Comparison of ENCODE assay signal across 31 cellular contexts in the genomic region with DNA sequence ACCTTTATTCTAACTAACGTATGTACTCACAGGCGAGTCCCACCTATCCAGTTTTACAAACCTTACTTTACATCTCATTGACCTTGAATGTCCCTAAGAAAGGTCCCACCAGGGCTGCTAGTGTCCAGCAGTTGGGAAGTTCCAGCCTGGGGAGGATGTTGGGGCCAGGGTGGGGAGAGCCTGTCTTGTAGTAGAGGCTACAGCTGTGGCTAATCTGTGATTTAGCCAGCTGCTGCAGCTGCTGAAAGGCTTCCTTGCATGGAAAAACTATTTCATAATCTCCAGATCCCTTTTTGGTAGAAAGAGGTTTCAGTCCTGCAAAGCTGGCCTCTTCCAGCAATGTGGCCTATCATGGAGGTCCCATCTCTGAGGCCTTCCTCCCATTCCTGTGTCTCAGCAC. TPM values are rescaled to one million over a fixed set of nuclear protein-coding genes. Genes with fewer than 3 reads are reported as not detected.
"Had no signal": no experiment of that assay in that cellular context is flagged by ENCODE, and none has a peak within 500 bp of the region (broad histone marks: within the 10 kb centered on the region; RNA-seq: fewer than 3 reads in every experiment).

No MANE protein-coding gene starts in this region.

- H3K27ac ChIP-seq: lower lobe of right lung, parathyroid adenoma, thoracic aorta, vagina, VCaP had no signal

- H3K9me3 Mint-ChIP-seq: activated CD4-positive, alpha-beta T cell treated with anti-CD3 and anti-CD28 coated beads, Interleukin-2, amount 10 ng/mL, durations not matched to agents 7 days and 5 days; activated CD8-positive, alpha-beta T cell treated with anti-CD3 and anti-CD28 coated beads for 36 hours; activated naive CD4-positive, alpha-beta T cell treated with anti-CD3 and anti-CD28 coated beads, Interleukin-2, amount 50 U/mL, for 24 hours; activated T-helper 1 cell treated with anti-CD3 and anti-CD28 coated beads, Interleukin-12 subunit alpha, Interleukin-12 subunit beta, Interleukin-2, Interleukin-4 antibody, amounts not matched to agents 30 ng/mL and 10 ng/mL and 1 ng/mL, durations not matched to agents 14 hours and 24 hours and 36 hours; brain; dendritic cell treated with granulocyte-macrophage colony-stimulating factor and Interleukin-4, amounts not matched to agents 40 ng/mL and 50 ng/mL, for 4 days; naive B cell; stimulated activated naive B cell treated with anti-CD40 and anti-IgM and Interleukin-4, amounts not matched to agents 10 μg/mL and 1 μg/mL and 100 μg/mL, for 72 hours; type B pancreatic cell had no signal

- H3K9ac ChIP-seq: parathyroid adenoma had no signal

- H3K4me1 ChIP-seq: lower lobe of right lung, vagina had no signal

- DNase-seq: activated CD4-positive, alpha-beta T cell treated with anti-CD3 and anti-CD28 coated beads, Interleukin-2, amount 10 ng/mL, durations not matched to agents 7 days and 5 days; activated CD4-positive, CD25-positive, alpha-beta regulatory T cell treated with anti-CD3 and anti-CD28 coated beads, Interleukin-2, amount 50 U/mL, for 72 hours; activated CD8-positive, alpha-beta T cell treated with anti-CD3 and anti-CD28 coated beads for 36 hours; activated gamma-delta T cell; aorta; caudate nucleus; effector CD4-positive, alpha-beta T cell; erythroblast; islet precursor cell; left colon; lower lobe of right lung; mesendoderm; naive B cell; nucleus accumbens; stimulated activated CD4-positive, alpha-beta T cell treated with anti-CD3 and anti-CD28 coated beads, Interleukin-15, amount 100 ng/mL, for 24 hours; stimulated activated CD8-positive, alpha-beta memory T cell treated with anti-CD3 and anti-CD28 coated beads, Interleukin-4, amount 100 ng/mL, for 48 hours; stimulated activated naive B cell treated with anti-CD40 and anti-IgM and Interleukin-4, amounts not matched to agents 10 μg/mL and 1 μg/mL and 100 μg/mL, for 72 hours had no signal

- ATAC-seq: activated CD8-positive, alpha-beta T cell treated with anti-CD3 and anti-CD28 coated beads for 36 hours; left colon; sciatic nerve; stimulated activated naive B cell treated with anti-CD40 and anti-IgM and Interleukin-4, amounts not matched to agents 10 μg/mL and 1 μg/mL and 100 μg/mL, for 72 hours had no signal

- H3K4me3 ChIP-seq: lower lobe of right lung, smooth muscle cell, thoracic aorta, vagina had no signal

- H3K27me3 ChIP-seq: vagina had no signal

- H2AFZ ChIP-seq: parathyroid adenoma had no signal

- H3K27ac Mint-ChIP-seq: activated CD4-positive, alpha-beta T cell treated with anti-CD3 and anti-CD28 coated beads, Interleukin-2, amount 10 ng/mL, durations not matched to agents 7 days and 5 days; activated CD8-positive, alpha-beta T cell treated with anti-CD3 and anti-CD28 coated beads for 36 hours; activated naive CD4-positive, alpha-beta T cell treated with anti-CD3 and anti-CD28 coated beads, Interleukin-2, amount 50 U/mL, for 24 hours; activated T-helper 1 cell treated with anti-CD3 and anti-CD28 coated beads, Interleukin-12 subunit alpha, Interleukin-12 subunit beta, Interleukin-2, Interleukin-4 antibody, amounts not matched to agents 30 ng/mL and 10 ng/mL and 1 ng/mL, durations not matched to agents 14 hours and 24 hours and 36 hours; brain; dendritic cell treated with granulocyte-macrophage colony-stimulating factor and Interleukin-4, amounts not matched to agents 40 ng/mL and 50 ng/mL, for 4 days; naive B cell; stimulated activated naive B cell treated with anti-CD40 and anti-IgM and Interleukin-4, amounts not matched to agents 10 μg/mL and 1 μg/mL and 100 μg/mL, for 72 hours; type B pancreatic cell had no signal

- H3K36me3 ChIP-seq: lower lobe of right lung, thoracic aorta, vagina had no signal

- H3K4me1 Mint-ChIP-seq: activated CD4-positive, alpha-beta T cell treated with anti-CD3 and anti-CD28 coated beads, Interleukin-2, amount 10 ng/mL, durations not matched to agents 7 days and 5 days; activated naive CD4-positive, alpha-beta T cell treated with anti-CD3 and anti-CD28 coated beads, Interleukin-2, amount 50 U/mL, for 24 hours; naive B cell; stimulated activated naive B cell treated with anti-CD40 and anti-IgM and Interleukin-4, amounts not matched to agents 10 μg/mL and 1 μg/mL and 100 μg/mL, for 72 hours had no signal

- H3K9me3 ChIP-seq: lower lobe of right lung, thoracic aorta, vagina had no signal

- H3K4me3 Mint-ChIP-seq: activated CD4-positive, alpha-beta T cell treated with anti-CD3 and anti-CD28 coated beads, Interleukin-2, amount 10 ng/mL, durations not matched to agents 7 days and 5 days; activated CD8-positive, alpha-beta T cell treated with anti-CD3 and anti-CD28 coated beads for 36 hours; activated naive CD4-positive, alpha-beta T cell treated with anti-CD3 and anti-CD28 coated beads, Interleukin-2, amount 50 U/mL, for 24 hours; activated T-helper 1 cell treated with anti-CD3 and anti-CD28 coated beads, Interleukin-12 subunit alpha, Interleukin-12 subunit beta, Interleukin-2, Interleukin-4 antibody, amounts not matched to agents 30 ng/mL and 10 ng/mL and 1 ng/mL, durations not matched to agents 14 hours and 24 hours and 36 hours; brain; dendritic cell treated with granulocyte-macrophage colony-stimulating factor and Interleukin-4, amounts not matched to agents 40 ng/mL and 50 ng/mL, for 4 days; naive B cell; stimulated activated naive B cell treated with anti-CD40 and anti-IgM and Interleukin-4, amounts not matched to agents 10 μg/mL and 1 μg/mL and 100 μg/mL, for 72 hours; type B pancreatic cell had no signal

- H3K79me2 ChIP-seq: parathyroid adenoma had no signal

- H3K4me2 ChIP-seq: smooth muscle cell had no signal

- H3K27me3 Mint-ChIP-seq: activated CD8-positive, alpha-beta T cell treated with anti-CD3 and anti-CD28 coated beads for 36 hours; activated naive CD4-positive, alpha-beta T cell treated with anti-CD3 and anti-CD28 coated beads, Interleukin-2, amount 50 U/mL, for 24 hours; brain; dendritic cell treated with granulocyte-macrophage colony-stimulating factor and Interleukin-4, amounts not matched to agents 40 ng/mL and 50 ng/mL, for 4 days; stimulated activated naive B cell treated with anti-CD40 and anti-IgM and Interleukin-4, amounts not matched to agents 10 μg/mL and 1 μg/mL and 100 μg/mL, for 72 hours had no signal

RNA-seq across cellular contexts. Expression of a gene that starts 23.1 kb away (rescaled TPM):
- total RNA-seq: activated CD4-positive, alpha-beta T cell treated with anti-CD3 and anti-CD28 coated beads, Interleukin-2, amount 10 ng/mL, durations not matched to agents 7 days and 5 days; activated T-helper 1 cell treated with anti-CD3 and anti-CD28 coated beads, Interleukin-12 subunit alpha, Interleukin-12 subunit beta, Interleukin-2, Interleukin-4 antibody, amounts not matched to agents 30 ng/mL and 10 ng/mL and 1 ng/mL, durations not matched to agents 14 hours and 24 hours and 36 hours; pulmonary artery endothelial cell; T-helper 2 cell treated with Interferon-gamma antibody and Interleukin-4, amounts not matched to agents 100 ng/mL and 5 ng/mL, for 36 hours; thoracic aorta; vagina had no signal
- polyA plus RNA-seq: neural cell had no signal
